18 cellular contexts compared by ENCODE assay signal in genomic region chr13:53513199-53513598, GRCh38.
"Had no signal": no experiment of that assay in that cellular context is flagged by ENCODE, and none has a peak within 500 bp of the region (broad histone marks: within the 10 kb centered on the region; RNA-seq: fewer than 3 reads in every experiment).

No MANE protein-coding gene starts in this region.

- H3K36me3 ChIP-seq: ascending aorta, heart right ventricle, lower lobe of right lung, spleen, tibial artery had no signal

- H3K27ac ChIP-seq: ascending aorta, heart right ventricle, lower lobe of right lung, tibial artery had no signal

- H3K4me1 Mint-ChIP-seq: activated naive CD4-positive, alpha-beta T cell treated with anti-CD3 and anti-CD28 coated beads, Interleukin-2, amount 50 U/mL, for 24 hours; stimulated activated memory B cell treated with anti-CD40 and anti-IgM and Interleukin-4, amounts not matched to agents 10 μg/mL and 1 μg/mL and 100 μg/mL, for 72 hours had no signal

- H3K27ac Mint-ChIP-seq: activated naive CD4-positive, alpha-beta T cell treated with anti-CD3 and anti-CD28 coated beads, Interleukin-2, amount 50 U/mL, for 24 hours; activated T-cell treated with anti-CD3 and anti-CD28 coated beads, Interleukin-2, amount 50 U/mL, for 72 hours; natural killer cell treated with Interleukin-12 subunit alpha and Interleukin-12 subunit beta and Interleukin-15 and Interleukin-18, amount 100 ng/mL, for 72 hours; stimulated activated memory B cell treated with anti-CD40 and anti-IgM and Interleukin-4, amounts not matched to agents 10 μg/mL and 1 μg/mL and 100 μg/mL, for 72 hours had no signal

- H3K4me1 ChIP-seq: ascending aorta, lower lobe of right lung, spleen, tibial artery had no signal

- H3K36me3 Mint-ChIP-seq: activated naive CD4-positive, alpha-beta T cell treated with anti-CD3 and anti-CD28 coated beads, Interleukin-2, amount 50 U/mL, for 24 hours; natural killer cell treated with Interleukin-12 subunit alpha and Interleukin-12 subunit beta and Interleukin-15 and Interleukin-18, amount 100 ng/mL, for 72 hours; stimulated activated memory B cell treated with anti-CD40 and anti-IgM and Interleukin-4, amounts not matched to agents 10 μg/mL and 1 μg/mL and 100 μg/mL, for 72 hours had no signal

- H3K9me3 Mint-ChIP-seq: activated naive CD4-positive, alpha-beta T cell treated with anti-CD3 and anti-CD28 coated beads, Interleukin-2, amount 50 U/mL, for 24 hours had no signal

- H3K4me3 Mint-ChIP-seq: activated naive CD4-positive, alpha-beta T cell treated with anti-CD3 and anti-CD28 coated beads, Interleukin-2, amount 50 U/mL, for 24 hours; activated T-cell treated with anti-CD3 and anti-CD28 coated beads, Interleukin-2, amount 50 U/mL, for 72 hours; natural killer cell treated with Interleukin-12 subunit alpha and Interleukin-12 subunit beta and Interleukin-15 and Interleukin-18, amount 100 ng/mL, for 72 hours; stimulated activated memory B cell treated with anti-CD40 and anti-IgM and Interleukin-4, amounts not matched to agents 10 μg/mL and 1 μg/mL and 100 μg/mL, for 72 hours had no signal

- H3K9me3 ChIP-seq: ascending aorta, lower lobe of right lung, tibial artery had no signal

- ATAC-seq: activated T-cell treated with anti-CD3 and anti-CD28 coated beads, Interleukin-2, amount 50 U/mL, for 72 hours; lower lobe of right lung; natural killer cell treated with Interleukin-12 subunit alpha and Interleukin-12 subunit beta and Interleukin-15 and Interleukin-18, amount 100 ng/mL, for 72 hours; stimulated activated memory B cell treated with anti-CD40 and anti-IgM and Interleukin-4, amounts not matched to agents 10 μg/mL and 1 μg/mL and 100 μg/mL, for 72 hours had no signal

- H3K27me3 Mint-ChIP-seq: activated naive CD4-positive, alpha-beta T cell treated with anti-CD3 and anti-CD28 coated beads, Interleukin-2, amount 50 U/mL, for 24 hours; natural killer cell treated with Interleukin-12 subunit alpha and Interleukin-12 subunit beta and Interleukin-15 and Interleukin-18, amount 100 ng/mL, for 72 hours; stimulated activated memory B cell treated with anti-CD40 and anti-IgM and Interleukin-4, amounts not matched to agents 10 μg/mL and 1 μg/mL and 100 μg/mL, for 72 hours had no signal

- DNase-seq: activated CD4-positive, alpha-beta T cell treated with anti-CD3 and anti-CD28 coated beads for 1 hour; activated CD4-positive, alpha-beta T cell treated with anti-CD3 and anti-CD28 coated beads, Interleukin-2, amount 50 U/mL, for 4 hours; activated gamma-delta T cell; activated T-cell treated with anti-CD3 and anti-CD28 coated beads, Interleukin-2, amount 50 U/mL, for 72 hours; cerebellar nuclear complex; effector CD4-positive, alpha-beta T cell; heart right ventricle; lower lobe of right lung; nucleus accumbens; spleen; stimulated activated CD4-positive, alpha-beta T cell treated with anti-CD3 and anti-CD28 coated beads, Interleukin-4, amount 100 ng/mL, for 4 hours; T-helper 1 cell; T-helper 9 cell; tibial artery had no signal

- H3K27me3 ChIP-seq: ascending aorta, spleen, tibial artery had no signal

- H3K4me3 ChIP-seq: ascending aorta, lower lobe of right lung, spleen, tibial artery had no signal
